22 cellular contexts compared by ENCODE assay signal in genomic region chrX:14943963-14944362, GRCh38.
DNase-seq lines count a peak whose midpoint lies in the region; ATAC-seq, FAIRE-seq and TF ChIP-seq lines count a peak whose summit lies in the region.
"Had no signal": no experiment of that assay in that cellular context is flagged by ENCODE, and none has a peak within 500 bp of the region (broad histone marks: within the 10 kb centered on the region; RNA-seq: fewer than 3 reads in every experiment).

No MANE protein-coding gene starts in this region.

- no peak overlapping the region for H2BK15ac ChIP-seq in IMR-90 (ENCODE audit: low read depth, low read length)

- FAIRE-seq in A549 (lab: Jason Lieb, UNC) (peak; percentile 68), astrocyte (lab: Jason Lieb, UNC) (peak; percentile 76)
- FAIRE-seq: A204.1, D721Med, G401.6, GM12891, GM18507 had no signal

- H3K4me1 ChIP-seq in A549 = peaks cover 3% of the 10 kb centered on the region; the same call in 1 of the 3 replicates
- no peaks in the 10 kb centered on the region; the same call in 1 of the 2 replicates for H3K4me1 ChIP-seq in IMR-90 (ENCODE audit: control insufficient read depth, insufficient read depth, low read length)
- H3K4me1 ChIP-seq in astrocyte (ENCODE audit: insufficient read depth, low read length) = no peaks in the 10 kb centered on the region
- H3K4me1 ChIP-seq: BLaER1 treated with 17β-estradiol and CSF1 and Interleukin-3, amounts not matched to agents 10 nM and 100 nM; Caco-2 had no signal

- no peak overlapping the region for H3K4me3 ChIP-seq in A549
- no peak overlapping the region for H3K4me3 ChIP-seq in IMR-90 (ENCODE audit: insufficient read depth, low read depth, low read length)
- H3K4me3 ChIP-seq in astrocyte (ENCODE audit: insufficient read depth, low read depth, low read length) = no peak overlapping the region
- H3K4me3 ChIP-seq: BLaER1 treated with 17β-estradiol and CSF1 and Interleukin-3, amounts not matched to agents 10 nM and 100 nM had no signal

- no peaks in the 10 kb centered on the region for H3K79me2 ChIP-seq in astrocyte (ENCODE audit: insufficient read depth, low read length)

- H3K4me1 Mint-ChIP-seq in astrocyte (ENCODE audit: low read depth, unreplicated experiment) = peaks cover 2% of the 10 kb centered on the region

- POLR2A ChIA-PET in A549 (lab: Yijun Ruan, JAX) = no interaction called here
- POLR2A ChIA-PET in IMR-90 (lab: Charles Lee; ENCODE audit: unreplicated experiment) = no interaction called here

- no peak overlapping the region for H2BK5ac ChIP-seq in IMR-90 (ENCODE audit: low read depth, low read length, poor library complexity, severe bottlenecking)

- CTCF ChIA-PET in A549 (lab: Yijun Ruan, JAX) = no interaction called here
- CTCF ChIA-PET in IMR-90 (lab: Yijun Ruan, JAX) = interaction anchor here (1.0 kb wide), 1 partner anchor 21 kb away, joined by 3 read pairs; no protein-coding TSS in a partner anchor

- no peak for TF ChIP-seq EP300 in A549 (IDR thresholded peaks at IDR 0.05)

- no peaks in the 10 kb centered on the region for H3K79me1 ChIP-seq in IMR-90 (ENCODE audit: low read depth in 1 of 2, low read length in 2 of 2)

- TF ChIP-seq POLR2A in A549 (IDR thresholded peaks at IDR 0.05; ENCODE audit: low read length) (no peak), IMR-90 (IDR thresholded peaks at IDR 0.05; ENCODE audit: low read depth, low read length) (no peak)

- H3K14ac ChIP-seq in IMR-90 (replicated peaks; ENCODE audit: low read depth, low read length) = no peak overlapping the region

- H2AK9ac ChIP-seq in IMR-90 (replicated peaks; ENCODE audit: low read depth, low read length, poor library complexity) = no peak overlapping the region

- TF ChIP-seq CTCF in A549 (IDR thresholded peaks at IDR 0.05) = no peak
- TF ChIP-seq CTCF in IMR-90 (conservative IDR thresholded peaks at IDR 0.05; ENCODE audit: low read depth, low read length) = no peak
- no peak for TF ChIP-seq CTCF in astrocyte (IDR thresholded peaks at IDR 0.05; ENCODE audit: insufficient read depth, low read depth, low read length)

- intact Hi-C loops in IMR-90 (cut with micrococcal nuclease) = no loop called here

- no TSS peak for BruUV-seq in IMR-90 (replicated peaks; lab: Mats Ljungman, UMichigan)

- no peak overlapping the region for H3K18ac ChIP-seq in IMR-90 (ENCODE audit: low read depth, low read length)

- DNase-seq in A549 (ENCODE audit: low read depth in 1 of 2, low spot score in 1 of 2) (no peak), IMR-90 (no peak), astrocyte (ENCODE audit: low read depth) (no peak), T1000 (lab: John Stamatoyannopoulos, UW) (no peak), T-helper 1 cell (no peak)
- DNase-seq: 8988T; AML-193; Caco-2; Calu3; CD4-positive, alpha-beta T cell; CD8-positive, alpha-beta T cell; DMS79 treated with DMSO at 0.1 percent for 48 hours; GF-D8 had no signal

- H2AFZ ChIP-seq in IMR-90 (replicated peaks; ENCODE audit: low read length, poor library complexity) (no peak overlapping the region), astrocyte (ENCODE audit: low read depth, low read length) (no peak overlapping the region)

- H3K36me3 Mint-ChIP-seq in astrocyte (ENCODE audit: low read depth, unreplicated experiment) = no peaks in the 10 kb centered on the region
- H3K36me3 Mint-ChIP-seq: CD8-positive, alpha-beta T cell had no signal

- H3K27me3 ChIP-seq in IMR-90 (ENCODE audit: control insufficient read depth, insufficient read depth, low read length) (no peaks in the 10 kb centered on the region), astrocyte (ENCODE audit: insufficient read depth, low read length) (no peaks in the 10 kb centered on the region)

- no peak overlapping the region for H3K27ac Mint-ChIP-seq in astrocyte (ENCODE audit: unreplicated experiment)
- H3K27ac Mint-ChIP-seq: B cell; CD4-positive, alpha-beta T cell; CD8-positive, alpha-beta T cell had no signal

- no peaks in the 10 kb centered on the region for H3K9me3 Mint-ChIP-seq in astrocyte (ENCODE audit: unreplicated experiment)
- H3K9me3 Mint-ChIP-seq: CD4-positive, alpha-beta T cell; CD8-positive, alpha-beta T cell had no signal

- H3K9me3 ChIP-seq in A549 = no peaks in the 10 kb centered on the region
- no peaks in the 10 kb centered on the region for H3K9me3 ChIP-seq in IMR-90 (ENCODE audit: control insufficient read depth, insufficient read depth, low read length)
- H3K9me3 ChIP-seq in astrocyte (ENCODE audit: insufficient read depth, low read depth, low read length) = no peaks in the 10 kb centered on the region
- H3K9me3 ChIP-seq: BLaER1 treated with 17β-estradiol and CSF1 and Interleukin-3, amounts not matched to agents 10 nM and 100 nM; Caco-2 had no signal

- no peak overlapping the region for H3K23ac ChIP-seq in IMR-90 (ENCODE audit: low read depth, low read length)

- H3K27ac ChIP-seq in A549 (no peak overlapping the region), IMR-90 (ENCODE audit: insufficient read depth, low read length) (no peak overlapping the region), astrocyte (ENCODE audit: low read depth, low read length) (no peak overlapping the region)
- H3K27ac ChIP-seq: BLaER1 treated with 17β-estradiol and CSF1 and Interleukin-3, amounts not matched to agents 10 nM and 100 nM; C4-2B had no signal

- H3K4ac ChIP-seq in IMR-90 (ENCODE audit: low read depth, low read length) = no peak overlapping the region

- H4K20me1 ChIP-seq in IMR-90 (ENCODE audit: insufficient read depth, low read length) (no peaks in the 10 kb centered on the region), astrocyte (ENCODE audit: insufficient read depth, low read length) (no peaks in the 10 kb centered on the region)

- H2BK120ac ChIP-seq in IMR-90 (ENCODE audit: low read depth, low read length) = no peak overlapping the region

- dilution Hi-C loops in IMR-90 (cut with HindIII; ENCODE audit: low sequenced_read_pairs, unreplicated experiment) = no loop called here

- H3K4me2 ChIP-seq in A549 (no peak overlapping the region), IMR-90 (ENCODE audit: low read depth, low read length) (no peak overlapping the region), astrocyte (ENCODE audit: low read length) (no peak overlapping the region)
- H3K4me2 ChIP-seq: BLaER1 treated with 17β-estradiol and CSF1 and Interleukin-3, amounts not matched to agents 10 nM and 100 nM had no signal

- WGBS in A549 (ENCODE audit: missing lambda C conversion rate) = 56% methylated on average over 2 of the region's 2 CpGs
- WGBS in IMR-90 (ENCODE audit: extremely low coverage in 2 of 2, insufficient read length in 1 of 2), 2 experiments = no CpG with 5 or more reads among the region's 2 CpGs

- no peaks in the 10 kb centered on the region for H3K27me3 Mint-ChIP-seq in astrocyte (ENCODE audit: low read depth, unreplicated experiment)
- H3K27me3 Mint-ChIP-seq: B cell had no signal

- no peak overlapping the region for H3K4me3 Mint-ChIP-seq in astrocyte (ENCODE audit: unreplicated experiment)
- H3K4me3 Mint-ChIP-seq: B cell; CD4-positive, alpha-beta T cell; CD8-positive, alpha-beta T cell had no signal

- no peak overlapping the region for H4K5ac ChIP-seq in IMR-90 (ENCODE audit: low read depth, low read length)

- no peaks in the 10 kb centered on the region for H3K36me3 ChIP-seq in IMR-90 (ENCODE audit: control insufficient read depth, insufficient read depth, low read length)
- no peaks in the 10 kb centered on the region for H3K36me3 ChIP-seq in astrocyte (ENCODE audit: insufficient read depth, low read length)
- H3K36me3 ChIP-seq: BLaER1 treated with 17β-estradiol and CSF1 and Interleukin-3, amounts not matched to agents 10 nM and 100 nM had no signal

- H3K9me1 ChIP-seq in IMR-90 (ENCODE audit: insufficient read depth, low read length) = no peaks in the 10 kb centered on the region

- H4K91ac ChIP-seq in IMR-90 (ENCODE audit: insufficient read depth, low read depth, low read length) = no peak overlapping the region

- no peak overlapping the region for H4K8ac ChIP-seq in IMR-90 (ENCODE audit: low read depth in 2 of 2, low read length in 2 of 2)

- H2AK5ac ChIP-seq in IMR-90 (ENCODE audit: low read depth, low read length) = no peak overlapping the region

- in situ Hi-C loops in IMR-90 (cut with MboI; ENCODE audit: low sequenced_read_pairs) = no loop called here

- no peak overlapping the region for H2BK20ac ChIP-seq in IMR-90 (ENCODE audit: low read depth, low read length)

- TF ChIP-seq RAD21 in A549 (conservative IDR thresholded peaks at IDR 0.05 in 1 of 2, IDR thresholded peaks at IDR 0.05 in 1 of 2) = no peak
- no peak for TF ChIP-seq RAD21 in IMR-90 (IDR thresholded peaks at IDR 0.05; ENCODE audit: low read length)

- no peak overlapping the region for H3K9ac ChIP-seq in IMR-90 (ENCODE audit: low read depth, low read length)
- H3K9ac ChIP-seq in astrocyte (ENCODE audit: low read length) = no peak overlapping the region
- H3K9ac ChIP-seq: BLaER1 treated with 17β-estradiol and CSF1 and Interleukin-3, amounts not matched to agents 10 nM and 100 nM had no signal

- ATAC-seq in A549 (no peak), IMR-90 (ENCODE audit: low read depth) (no peak), GM18502 (IDR thresholded peaks at IDR 0.05; ENCODE audit: poor library complexity, unreplicated experiment) (no peak)
- ATAC-seq: CD8-positive, alpha-beta T cell had no signal

- no peak overlapping the region for H3K56ac ChIP-seq in IMR-90 (ENCODE audit: extremely low read depth, insufficient read depth, low read length)

TF ChIP-seq in A549, 52 proteins besides CTCF, POLR2A, EP300 and RAD21:
- TF ChIP-seq MAZ (IDR thresholded peaks at IDR 0.05; ENCODE audit: borderline replicate concordance, low read depth, low read length) = no peak
- TF ChIP-seq TFCP2L1 (CRISPR knock-in tag; IDR thresholded peaks at IDR 0.05) = no peak
- TF ChIP-seq CEBPB (IDR thresholded peaks at IDR 0.05) = no peak
- TF ChIP-seq ESRRA (IDR thresholded peaks at IDR 0.05; ENCODE audit: borderline replicate concordance, low read length) = no peak
- TF ChIP-seq ZC3H11A (IDR thresholded peaks at IDR 0.05) = no peak
- no peak for TF ChIP-seq JUN (IDR thresholded peaks at IDR 0.05)
- peak; percentile 69 for TF ChIP-seq MAFK (IDR thresholded peaks at IDR 0.05; ENCODE audit: partially characterized antibody)

TF ChIP-seq in IMR-90, 13 proteins besides CTCF, POLR2A, EP300 and RAD21:
- TF ChIP-seq MAZ (IDR thresholded peaks at IDR 0.05; ENCODE audit: borderline replicate concordance, low read depth, low read length) (no peak), MAFK (IDR thresholded peaks at IDR 0.05; ENCODE audit: low read depth, low read length) (peak; percentile 78)
